ENCODE assay signal across 1 cellular context in the genomic region with DNA sequence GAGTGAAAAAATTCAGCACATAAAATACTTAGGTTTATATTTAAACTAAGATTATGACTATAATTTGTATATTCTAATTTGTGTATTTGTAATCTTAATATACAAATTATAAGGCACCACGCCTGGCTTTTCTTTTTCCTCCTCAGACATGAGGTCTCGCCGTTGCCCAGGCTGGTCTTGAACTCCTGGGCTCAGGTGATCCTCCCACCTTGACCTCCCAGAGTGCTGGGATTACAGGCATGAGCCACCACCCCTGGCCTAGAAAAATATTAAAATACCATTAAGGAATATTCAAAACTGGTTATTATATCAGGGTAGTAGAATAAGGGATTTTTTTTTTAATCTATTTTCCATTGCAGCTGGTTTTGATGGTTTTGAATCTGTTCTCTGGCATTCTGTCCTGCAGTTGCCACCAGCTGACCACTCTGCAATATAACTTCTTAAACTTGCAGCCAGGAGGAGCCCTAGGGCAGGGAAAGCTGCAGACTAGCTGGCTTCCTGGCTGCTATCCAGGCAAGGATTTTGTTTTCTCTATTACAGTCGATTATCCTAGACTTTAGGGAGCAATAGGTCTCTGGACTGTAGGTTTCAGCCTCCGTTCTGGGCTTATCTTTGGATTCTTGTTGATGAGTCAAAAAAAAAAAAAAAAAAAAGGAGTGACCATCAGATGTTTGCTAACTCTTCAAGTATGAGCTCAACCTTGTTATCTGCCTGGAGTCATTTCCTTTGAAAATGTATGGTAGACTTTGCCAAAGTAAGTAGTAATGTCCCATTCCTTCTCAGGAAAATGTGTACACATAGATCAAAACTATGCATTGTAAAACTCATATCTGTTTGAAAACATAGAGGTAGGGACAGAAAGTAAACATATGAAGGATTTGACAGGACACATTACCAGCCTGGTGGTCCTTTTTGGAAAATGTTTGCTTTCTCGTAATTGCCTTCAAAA.
TF ChIP-seq lines count a peak whose summit lies in the region.

No MANE protein-coding gene starts in this region.

TF ChIP-seq in HepG2, 621 proteins besides CTCF, POLR2A, EP300 and RAD21 (continued from another document and continues in another):
- TF ChIP-seq PPARG (CRISPR knock-in tag; conservative IDR thresholded peaks at IDR 0.05) (peak; percentile 40; the same call in 1 of the 2 replicates), EZH2 (conservative IDR thresholded peaks at IDR 0.05; ENCODE audit: low read depth, low read length) (no peak), SNAI1 (CRISPR knock-in tag; IDR thresholded peaks at IDR 0.05; ENCODE audit: borderline replicate concordance) (no peak), ZNF891 (CRISPR knock-in tag; IDR thresholded peaks at IDR 0.05) (no peak), ZNF205 (CRISPR knock-in tag; IDR thresholded peaks at IDR 0.05) (no peak), ZSCAN29 (CRISPR knock-in tag; conservative IDR thresholded peaks at IDR 0.05) (no peak; the same call in 1 of the 2 replicates), ZBTB8A (CRISPR knock-in tag; IDR thresholded peaks at IDR 0.05; ENCODE audit: borderline replicate concordance, low read depth) (no peak), ZNF30 (CRISPR knock-in tag; IDR thresholded peaks at IDR 0.05) (no peak), ZFY (CRISPR knock-in tag; IDR thresholded peaks at IDR 0.05) (no peak), CENPT (CRISPR knock-in tag; IDR thresholded peaks at IDR 0.05; ENCODE audit: low read depth) (no peak), CBX5 (CRISPR knock-in tag; IDR thresholded peaks at IDR 0.05; ENCODE audit: borderline replicate concordance) (peak; percentile 39; the same call in 1 of the 2 replicates), PHF20 (CRISPR knock-in tag; IDR thresholded peaks at IDR 0.05) (no peak), ZFP36 (IDR thresholded peaks at IDR 0.05; ENCODE audit: borderline replicate concordance, low read depth, low read length, partially characterized antibody) (no peak), DR1 (CRISPR knock-in tag; IDR thresholded peaks at IDR 0.05) (no peak), ZNF230 (CRISPR knock-in tag; IDR thresholded peaks at IDR 0.05) (no peak), PAF1 (CRISPR knock-in tag; IDR thresholded peaks at IDR 0.05) (no peak), ZNF781 (CRISPR knock-in tag; IDR thresholded peaks at IDR 0.05; ENCODE audit: borderline replicate concordance, not compliant biosample characterization) (no peak), CAMTA2 (CRISPR knock-in tag; IDR thresholded peaks at IDR 0.05; ENCODE audit: borderline replicate concordance) (no peak), ZNF883 (CRISPR knock-in tag; IDR thresholded peaks at IDR 0.05; ENCODE audit: not compliant biosample characterization) (no peak), THAP11 (CRISPR knock-in tag; IDR thresholded peaks at IDR 0.05) (peak; percentile 47), REXO4 (CRISPR knock-in tag; IDR thresholded peaks at IDR 0.05; ENCODE audit: borderline replicate concordance) (no peak), NCOA5 (CRISPR knock-in tag; IDR thresholded peaks at IDR 0.05) (no peak), MXI1 (IDR thresholded peaks at IDR 0.05; ENCODE audit: borderline replicate concordance, low read depth, low read length) (peak; percentile 33; the same call in 1 of the 3 replicates), ZNF782 (CRISPR knock-in tag; IDR thresholded peaks at IDR 0.05; ENCODE audit: borderline replicate concordance) (no peak), JUND (CRISPR knock-in tag; IDR thresholded peaks at IDR 0.05) (no peak), BORCS8-MEF2B (CRISPR knock-in tag; IDR thresholded peaks at IDR 0.05) (no peak), GZF1 (CRISPR knock-in tag; IDR thresholded peaks at IDR 0.05) (no peak), MIXL1 (CRISPR knock-in tag; IDR thresholded peaks at IDR 0.05) (peak; percentile 86), MAZ (IDR thresholded peaks at IDR 0.05; ENCODE audit: borderline replicate concordance, low read depth, low read length) (no peak), MAZ (CRISPR knock-in tag; IDR thresholded peaks at IDR 0.05; ENCODE audit: low read depth) (no peak), ZNF547 (CRISPR knock-in tag; IDR thresholded peaks at IDR 0.05) (no peak), ZNF557 (CRISPR knock-in tag; IDR thresholded peaks at IDR 0.05) (no peak), PTBP1 (IDR thresholded peaks at IDR 0.05; ENCODE audit: low read depth, low read length, poor library complexity, severe bottlenecking) (no peak), MTA3 (CRISPR knock-in tag; IDR thresholded peaks at IDR 0.05) (no peak), ZMYM3 (CRISPR knock-in tag; IDR thresholded peaks at IDR 0.05) (no peak; the same call in 1 of the 2 replicates), ZNF75D (CRISPR knock-in tag; IDR thresholded peaks at IDR 0.05; ENCODE audit: borderline replicate concordance) (no peak)
- TF ChIP-seq, protein P1, sequence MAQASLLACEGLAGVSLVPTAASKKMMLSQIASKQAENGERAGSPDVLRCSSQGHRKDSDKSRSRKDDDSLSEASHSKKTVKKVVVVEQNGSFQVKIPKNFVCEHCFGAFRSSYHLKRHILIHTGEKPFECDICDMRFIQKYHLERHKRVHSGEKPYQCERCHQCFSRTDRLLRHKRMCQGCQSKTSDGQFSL (CRISPR knock-in tag; IDR thresholded peaks at IDR 0.05), result no peak
- TF ChIP-seq, protein P2, sequence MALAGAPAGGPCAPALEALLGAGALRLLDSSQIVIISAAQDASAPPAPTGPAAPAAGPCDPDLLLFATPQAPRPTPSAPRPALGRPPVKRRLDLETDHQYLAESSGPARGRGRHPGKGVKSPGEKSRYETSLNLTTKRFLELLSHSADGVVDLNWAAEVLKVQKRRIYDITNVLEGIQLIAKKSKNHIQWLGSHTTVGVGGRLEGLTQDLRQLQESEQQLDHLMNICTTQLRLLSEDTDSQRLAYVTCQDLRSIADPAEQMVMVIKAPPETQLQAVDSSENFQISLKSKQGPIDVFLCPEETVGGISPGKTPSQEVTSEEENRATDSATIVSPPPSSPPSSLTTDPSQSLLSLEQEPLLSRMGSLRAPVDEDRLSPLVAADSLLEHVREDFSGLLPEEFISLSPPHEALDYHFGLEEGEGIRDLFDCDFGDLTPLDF (CRISPR knock-in tag; IDR thresholded peaks at IDR 0.05), result no peak
- TF ChIP-seq, protein P3, sequence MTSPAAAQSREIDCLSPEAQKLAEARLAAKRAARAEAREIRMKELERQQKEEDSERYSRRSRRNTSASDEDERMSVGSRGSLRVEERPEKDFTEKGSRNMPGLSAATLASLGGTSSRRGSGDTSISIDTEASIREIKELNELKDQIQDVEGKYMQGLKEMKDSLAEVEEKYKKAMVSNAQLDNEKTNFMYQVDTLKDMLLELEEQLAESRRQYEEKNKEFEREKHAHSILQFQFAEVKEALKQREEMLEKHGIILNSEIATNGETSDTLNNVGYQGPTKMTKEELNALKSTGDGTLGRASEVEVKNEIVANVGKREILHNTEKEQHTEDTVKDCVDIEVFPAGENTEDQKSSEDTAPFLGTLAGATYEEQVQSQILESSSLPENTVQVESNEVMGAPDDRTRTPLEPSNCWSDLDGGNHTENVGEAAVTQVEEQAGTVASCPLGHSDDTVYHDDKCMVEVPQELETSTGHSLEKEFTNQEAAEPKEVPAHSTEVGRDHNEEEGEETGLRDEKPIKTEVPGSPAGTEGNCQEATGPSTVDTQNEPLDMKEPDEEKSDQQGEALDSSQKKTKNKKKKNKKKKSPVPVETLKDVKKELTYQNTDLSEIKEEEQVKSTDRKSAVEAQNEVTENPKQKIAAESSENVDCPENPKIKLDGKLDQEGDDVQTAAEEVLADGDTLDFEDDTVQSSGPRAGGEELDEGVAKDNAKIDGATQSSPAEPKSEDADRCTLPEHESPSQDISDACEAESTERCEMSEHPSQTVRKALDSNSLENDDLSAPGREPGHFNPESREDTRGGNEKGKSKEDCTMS (CRISPR knock-in tag; conservative IDR thresholded peaks at IDR 0.05), result no peak
- TF ChIP-seq, protein P4, sequence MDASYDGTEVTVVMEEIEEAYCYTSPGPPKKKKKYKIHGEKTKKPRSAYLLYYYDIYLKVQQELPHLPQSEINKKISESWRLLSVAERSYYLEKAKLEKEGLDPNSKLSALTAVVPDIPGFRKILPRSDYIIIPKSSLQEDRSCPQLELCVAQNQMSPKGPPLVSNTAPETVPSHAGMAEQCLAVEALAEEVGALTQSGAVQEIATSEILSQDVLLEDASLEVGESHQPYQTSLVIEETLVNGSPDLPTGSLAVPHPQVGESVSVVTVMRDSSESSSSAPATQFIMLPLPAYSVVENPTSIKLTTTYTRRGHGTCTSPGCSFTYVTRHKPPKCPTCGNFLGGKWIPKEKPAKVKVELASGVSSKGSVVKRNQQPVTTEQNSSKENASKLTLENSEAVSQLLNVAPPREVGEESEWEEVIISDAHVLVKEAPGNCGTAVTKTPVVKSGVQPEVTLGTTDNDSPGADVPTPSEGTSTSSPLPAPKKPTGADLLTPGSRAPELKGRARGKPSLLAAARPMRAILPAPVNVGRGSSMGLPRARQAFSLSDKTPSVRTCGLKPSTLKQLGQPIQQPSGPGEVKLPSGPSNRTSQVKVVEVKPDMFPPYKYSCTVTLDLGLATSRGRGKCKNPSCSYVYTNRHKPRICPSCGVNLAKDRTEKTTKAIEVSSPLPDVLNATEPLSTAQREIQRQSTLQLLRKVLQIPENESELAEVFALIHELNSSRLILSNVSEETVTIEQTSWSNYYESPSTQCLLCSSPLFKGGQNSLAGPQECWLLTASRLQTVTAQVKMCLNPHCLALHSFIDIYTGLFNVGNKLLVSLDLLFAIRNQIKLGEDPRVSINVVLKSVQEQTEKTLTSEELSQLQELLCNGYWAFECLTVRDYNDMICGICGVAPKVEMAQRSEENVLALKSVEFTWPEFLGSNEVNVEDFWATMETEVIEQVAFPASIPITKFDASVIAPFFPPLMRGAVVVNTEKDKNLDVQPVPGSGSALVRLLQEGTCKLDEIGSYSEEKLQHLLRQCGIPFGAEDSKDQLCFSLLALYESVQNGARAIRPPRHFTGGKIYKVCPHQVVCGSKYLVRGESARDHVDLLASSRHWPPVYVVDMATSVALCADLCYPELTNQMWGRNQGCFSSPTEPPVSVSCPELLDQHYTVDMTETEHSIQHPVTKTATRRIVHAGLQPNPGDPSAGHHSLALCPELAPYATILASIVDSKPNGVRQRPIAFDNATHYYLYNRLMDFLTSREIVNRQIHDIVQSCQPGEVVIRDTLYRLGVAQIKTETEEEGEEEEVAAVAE (CRISPR knock-in tag; IDR thresholded peaks at IDR 0.05; ENCODE audit: borderline replicate concordance), result no peak
- TF ChIP-seq, protein P5, sequence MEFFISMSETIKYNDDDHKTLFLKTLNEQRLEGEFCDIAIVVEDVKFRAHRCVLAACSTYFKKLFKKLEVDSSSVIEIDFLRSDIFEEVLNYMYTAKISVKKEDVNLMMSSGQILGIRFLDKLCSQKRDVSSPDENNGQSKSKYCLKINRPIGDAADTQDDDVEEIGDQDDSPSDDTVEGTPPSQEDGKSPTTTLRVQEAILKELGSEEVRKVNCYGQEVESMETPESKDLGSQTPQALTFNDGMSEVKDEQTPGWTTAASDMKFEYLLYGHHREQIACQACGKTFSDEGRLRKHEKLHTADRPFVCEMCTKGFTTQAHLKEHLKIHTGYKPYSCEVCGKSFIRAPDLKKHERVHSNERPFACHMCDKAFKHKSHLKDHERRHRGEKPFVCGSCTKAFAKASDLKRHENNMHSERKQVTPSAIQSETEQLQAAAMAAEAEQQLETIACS (CRISPR knock-in tag; IDR thresholded peaks at IDR 0.05), result no peak
- TF ChIP-seq, protein P6, sequence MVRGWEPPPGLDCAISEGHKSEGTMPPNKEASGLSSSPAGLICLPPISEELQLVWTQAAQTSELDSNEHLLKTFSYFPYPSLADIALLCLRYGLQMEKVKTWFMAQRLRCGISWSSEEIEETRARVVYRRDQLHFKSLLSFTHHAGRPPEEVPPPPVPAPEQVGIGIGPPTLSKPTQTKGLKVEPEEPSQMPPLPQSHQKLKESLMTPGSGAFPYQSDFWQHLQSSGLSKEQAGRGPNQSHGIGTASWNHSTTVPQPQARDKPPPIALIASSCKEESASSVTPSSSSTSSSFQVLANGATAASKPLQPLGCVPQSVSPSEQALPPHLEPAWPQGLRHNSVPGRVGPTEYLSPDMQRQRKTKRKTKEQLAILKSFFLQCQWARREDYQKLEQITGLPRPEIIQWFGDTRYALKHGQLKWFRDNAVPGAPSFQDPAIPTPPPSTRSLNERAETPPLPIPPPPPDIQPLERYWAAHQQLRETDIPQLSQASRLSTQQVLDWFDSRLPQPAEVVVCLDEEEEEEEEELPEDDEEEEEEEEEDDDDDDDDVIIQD (CRISPR knock-in tag; IDR thresholded peaks at IDR 0.05; ENCODE audit: low read depth), result no peak
- TF ChIP-seq, protein P7, sequence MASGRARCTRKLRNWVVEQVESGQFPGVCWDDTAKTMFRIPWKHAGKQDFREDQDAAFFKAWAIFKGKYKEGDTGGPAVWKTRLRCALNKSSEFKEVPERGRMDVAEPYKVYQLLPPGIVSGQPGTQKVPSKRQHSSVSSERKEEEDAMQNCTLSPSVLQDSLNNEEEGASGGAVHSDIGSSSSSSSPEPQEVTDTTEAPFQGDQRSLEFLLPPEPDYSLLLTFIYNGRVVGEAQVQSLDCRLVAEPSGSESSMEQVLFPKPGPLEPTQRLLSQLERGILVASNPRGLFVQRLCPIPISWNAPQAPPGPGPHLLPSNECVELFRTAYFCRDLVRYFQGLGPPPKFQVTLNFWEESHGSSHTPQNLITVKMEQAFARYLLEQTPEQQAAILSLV (CRISPR knock-in tag; IDR thresholded peaks at IDR 0.05; ENCODE audit: borderline replicate concordance), result no peak
- TF ChIP-seq, protein P8, sequence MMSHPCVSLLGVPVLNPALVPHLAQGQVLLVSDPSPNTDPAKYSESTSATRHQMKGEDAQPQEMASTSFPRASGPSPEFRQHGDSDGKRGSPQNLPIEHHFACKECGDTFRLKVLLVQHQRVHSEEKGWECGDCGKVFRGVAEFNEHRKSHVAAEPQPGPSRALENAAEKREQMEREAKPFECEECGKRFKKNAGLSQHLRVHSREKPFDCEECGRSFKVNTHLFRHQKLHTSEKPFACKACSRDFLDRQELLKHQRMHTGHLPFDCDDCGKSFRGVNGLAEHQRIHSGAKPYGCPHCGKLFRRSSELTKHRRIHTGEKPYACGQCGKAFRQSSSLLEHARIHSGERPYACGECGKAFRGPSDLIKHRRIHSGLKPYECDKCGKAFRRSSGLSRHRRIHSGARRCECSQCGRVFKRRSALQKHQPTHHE (CRISPR knock-in tag; IDR thresholded peaks at IDR 0.05; ENCODE audit: borderline replicate concordance), result no peak
- TF ChIP-seq, protein P9, sequence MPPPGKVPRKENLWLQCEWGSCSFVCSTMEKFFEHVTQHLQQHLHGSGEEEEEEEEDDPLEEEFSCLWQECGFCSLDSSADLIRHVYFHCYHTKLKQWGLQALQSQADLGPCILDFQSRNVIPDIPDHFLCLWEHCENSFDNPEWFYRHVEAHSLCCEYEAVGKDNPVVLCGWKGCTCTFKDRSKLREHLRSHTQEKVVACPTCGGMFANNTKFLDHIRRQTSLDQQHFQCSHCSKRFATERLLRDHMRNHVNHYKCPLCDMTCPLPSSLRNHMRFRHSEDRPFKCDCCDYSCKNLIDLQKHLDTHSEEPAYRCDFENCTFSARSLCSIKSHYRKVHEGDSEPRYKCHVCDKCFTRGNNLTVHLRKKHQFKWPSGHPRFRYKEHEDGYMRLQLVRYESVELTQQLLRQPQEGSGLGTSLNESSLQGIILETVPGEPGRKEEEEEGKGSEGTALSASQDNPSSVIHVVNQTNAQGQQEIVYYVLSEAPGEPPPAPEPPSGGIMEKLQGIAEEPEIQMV (CRISPR knock-in tag; IDR thresholded peaks at IDR 0.05; ENCODE audit: low read depth), result no peak
- TF ChIP-seq, protein P10, sequence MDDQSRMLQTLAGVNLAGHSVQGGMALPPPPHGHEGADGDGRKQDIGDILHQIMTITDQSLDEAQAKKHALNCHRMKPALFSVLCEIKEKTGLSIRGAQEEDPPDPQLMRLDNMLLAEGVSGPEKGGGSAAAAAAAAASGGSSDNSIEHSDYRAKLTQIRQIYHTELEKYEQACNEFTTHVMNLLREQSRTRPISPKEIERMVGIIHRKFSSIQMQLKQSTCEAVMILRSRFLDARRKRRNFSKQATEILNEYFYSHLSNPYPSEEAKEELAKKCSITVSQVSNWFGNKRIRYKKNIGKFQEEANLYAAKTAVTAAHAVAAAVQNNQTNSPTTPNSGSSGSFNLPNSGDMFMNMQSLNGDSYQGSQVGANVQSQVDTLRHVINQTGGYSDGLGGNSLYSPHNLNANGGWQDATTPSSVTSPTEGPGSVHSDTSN (CRISPR knock-in tag; IDR thresholded peaks at IDR 0.05; ENCODE audit: borderline replicate concordance), result no peak
